ENCODE assay signal across 14 cellular contexts in genomic region chr11:25094085-25094802, GRCh38.
DNase-seq lines count a peak whose midpoint lies in the region; ATAC-seq, FAIRE-seq and TF ChIP-seq lines count a peak whose summit lies in the region.
"Had no signal": no experiment of that assay in that cellular context is flagged by ENCODE, and none has a peak within 500 bp of the region (broad histone marks: within the 10 kb centered on the region; RNA-seq: fewer than 3 reads in every experiment).

No MANE protein-coding gene starts in this region.

- no peaks in the 10 kb centered on the region for H3K4me1 Mint-ChIP-seq in nephron progenitor cell
- no peaks in the 10 kb centered on the region for H3K4me1 Mint-ChIP-seq in activated naive CD4-positive, alpha-beta T cell treated with anti-CD3 and anti-CD28 coated beads, Interleukin-2, amount 10 ng/mL, durations not matched to agents 7 days and 5 days
- H3K4me1 Mint-ChIP-seq: B cell had no signal

- peak; percentile 59 for DNase-seq in activated effector memory CD4-positive, alpha-beta T cell treated with anti-CD3 and anti-CD28 coated beads, Interleukin-2, amount 50 U/mL, for 16 hours
- no peak for DNase-seq in activated effector memory CD4-positive, alpha-beta T cell treated with Interleukin-2 at 50 U/mL for 16 hours
- DNase-seq in kidney (peak; percentile 64), nephron progenitor cell (no peak), aorta (peak in 1 of 2 donors; percentile 54), NCI-H69 (lab: John Stamatoyannopoulos, UW) (no peak)
- DNase-seq in activated naive CD4-positive, alpha-beta T cell treated with anti-CD3 and anti-CD28 coated beads, Interleukin-2, amount 10 ng/mL, durations not matched to agents 7 days and 5 days: no peak
- DNase-seq: CD4-positive, alpha-beta T cell; NCI-H187; NCI-H345; RPMI8226 had no signal

- no peaks in the 10 kb centered on the region for H3K27me3 ChIP-seq in aorta (ENCODE audit: control insufficient read depth in 1 of 2, insufficient read depth in 2 of 2, low read length in 1 of 2)

- H3K9ac ChIP-seq in kidney (ENCODE audit: low read length in 2 of 2): no peak overlapping the region

- H3K4me1 ChIP-seq in kidney (ENCODE audit: control insufficient read depth in 1 of 2, insufficient read depth in 1 of 2, low read depth in 1 of 2, low read length in 2 of 2) (no peaks in the 10 kb centered on the region), aorta (ENCODE audit: control insufficient read depth in 1 of 2, insufficient read depth in 2 of 2, low read length in 2 of 2) (no peaks in the 10 kb centered on the region)

- H3K36me3 ChIP-seq in kidney (ENCODE audit: control insufficient read depth in 1 of 2, insufficient read depth in 2 of 2, low read length in 2 of 2) (no peaks in the 10 kb centered on the region), aorta (ENCODE audit: control insufficient read depth in 1 of 2, insufficient read depth in 2 of 2, low read length in 1 of 2) (no peaks in the 10 kb centered on the region)

- H3K4me3 ChIP-seq in kidney (ENCODE audit: low read length in 2 of 2): no peak overlapping the region
- no peak overlapping the region for H3K4me3 ChIP-seq in aorta (ENCODE audit: low read length in 2 of 2)

- no peaks in the 10 kb centered on the region for H3K9me3 Mint-ChIP-seq in nephron progenitor cell
- H3K9me3 Mint-ChIP-seq in activated naive CD4-positive, alpha-beta T cell treated with anti-CD3 and anti-CD28 coated beads, Interleukin-2, amount 10 ng/mL, durations not matched to agents 7 days and 5 days: peaks cover 6% of the 10 kb centered on the region

- TF ChIP-seq CTCF in kidney (IDR thresholded peaks at IDR 0.05; ENCODE audit: borderline replicate concordance, extremely low read depth, insufficient read depth) (no peak), nephron progenitor cell (IDR thresholded peaks at IDR 0.05) (no peak)

- no peak for FAIRE-seq in kidney (lab: Jason Lieb, UNC)

- WGBS in aorta, 2 donors: 84 to 87% methylated on average over 6 of the region's 6 CpGs

- H3K27ac ChIP-seq in kidney (ENCODE audit: low read depth in 2 of 2, low read length in 2 of 2) (no peak overlapping the region), aorta (ENCODE audit: low read depth in 1 of 2, low read length in 2 of 2) (no peak overlapping the region)
- H3K27ac ChIP-seq: 22Rv1 had no signal

- ATAC-seq in aorta (ENCODE audit: low FRiP score) (peak; percentile 29), HG02642 (IDR thresholded peaks at IDR 0.05; ENCODE audit: poor library complexity, unreplicated experiment) (no peak)

- no peak overlapping the region for H3K4me3 Mint-ChIP-seq in nephron progenitor cell
- H3K4me3 Mint-ChIP-seq in activated naive CD4-positive, alpha-beta T cell treated with anti-CD3 and anti-CD28 coated beads, Interleukin-2, amount 10 ng/mL, durations not matched to agents 7 days and 5 days: no peak overlapping the region
- H3K4me3 Mint-ChIP-seq: B cell; CD4-positive, alpha-beta T cell had no signal

- H3K36me3 Mint-ChIP-seq in nephron progenitor cell (ENCODE audit: low read depth): no peaks in the 10 kb centered on the region
- no peaks in the 10 kb centered on the region for H3K36me3 Mint-ChIP-seq in activated naive CD4-positive, alpha-beta T cell treated with anti-CD3 and anti-CD28 coated beads, Interleukin-2, amount 10 ng/mL, durations not matched to agents 7 days and 5 days

- CTCF ChIA-PET in activated naive CD4-positive, alpha-beta T cell treated with anti-CD3 and anti-CD28 coated beads, Interleukin-2, amount 10 ng/mL, durations not matched to agents 7 days and 5 days (lab: Charles Lee): no interaction called here

- peak overlapping the region; percentile 29 for H3K27ac Mint-ChIP-seq in nephron progenitor cell
- no peak overlapping the region for H3K27ac Mint-ChIP-seq in activated naive CD4-positive, alpha-beta T cell treated with anti-CD3 and anti-CD28 coated beads, Interleukin-2, amount 10 ng/mL, durations not matched to agents 7 days and 5 days
- H3K27ac Mint-ChIP-seq: B cell; CD4-positive, alpha-beta T cell had no signal

- H3K9me3 ChIP-seq in kidney (ENCODE audit: control insufficient read depth in 1 of 2, low read length in 2 of 2) (no peaks in the 10 kb centered on the region), aorta (ENCODE audit: control insufficient read depth, low read length) (no peaks in the 10 kb centered on the region)

- no peaks in the 10 kb centered on the region for H3K27me3 Mint-ChIP-seq in nephron progenitor cell (ENCODE audit: low read depth, poor library complexity)
- H3K27me3 Mint-ChIP-seq in activated naive CD4-positive, alpha-beta T cell treated with anti-CD3 and anti-CD28 coated beads, Interleukin-2, amount 10 ng/mL, durations not matched to agents 7 days and 5 days: no peaks in the 10 kb centered on the region
- H3K27me3 Mint-ChIP-seq: B cell; CD4-positive, alpha-beta T cell had no signal

- intact Hi-C loops in kidney (cut with DNase I) (no loop called here), aorta (cut with DNase I) (no loop called here)

Comparison
In these comparisons a context has a peak if more than half of its experiments do, and no peak if none do; other contexts are left out.
1. DNase-seq: peak in activated effector memory CD4-positive, alpha-beta T cell treated with anti-CD3 and anti-CD28 coated beads, Interleukin-2, amount 50 U/mL, for 16 hours (single experiment) and kidney (single experiment); none in activated effector memory CD4-positive, alpha-beta T cell treated with Interleukin-2 at 50 U/mL for 16 hours (single experiment), nephron progenitor cell (single experiment), activated naive CD4-positive, alpha-beta T cell treated with anti-CD3 and anti-CD28 coated beads, Interleukin-2, amount 10 ng/mL, durations not matched to agents 7 days and 5 days (single experiment) and NCI-H69 (single experiment).